16 cellular contexts compared by ENCODE assay signal in genomic region chr3:123765475-123766166, GRCh38.
DNase-seq lines count a peak whose midpoint lies in the region; ATAC-seq and TF ChIP-seq lines count a peak whose summit lies in the region.
"Had no signal": no experiment of that assay in that cellular context is flagged by ENCODE, and none has a peak within 500 bp of the region (broad histone marks: within the 10 kb centered on the region; RNA-seq: fewer than 3 reads in every experiment).

No MANE protein-coding gene starts in this region.

- DNase-seq in EL (peak; percentile 31), SK-N-SH (no peak), left lung (no peak), NCI-H2107 treated with DMSO at 0.1 percent for 48 hours (lab: John Stamatoyannopoulos, UW; ENCODE audit: unreplicated experiment) (no peak), NCI-H1417 treated with DMSO at 0.1 percent for 48 hours (lab: John Stamatoyannopoulos, UW) (no peak)
- no peak for DNase-seq in activated naive CD4-positive, alpha-beta T cell (lab: John Stamatoyannopoulos, UW)
- DNase-seq: activated naive CD4-positive, alpha-beta T cell treated with anti-CD3 and anti-CD28 coated beads, Interleukin-2, amount 50 U/mL, for 16 hours; caudate nucleus; heart left ventricle; left cardiac atrium; NCI-H2081 treated with DMSO at 0.1 percent for 48 hours; psoas muscle; thyroid gland had no signal

- 85% methylated on average over 4 of the region's 4 CpGs for WGBS in SK-N-SH (ENCODE audit: low lambda C conversion rate)

- intact Hi-C loops in left lung (cut with DNase I): no loop called here

- CTCF ChIA-PET in SK-N-SH (lab: Yijun Ruan, JAX): interaction anchor here (1.0 kb wide), 1 partner anchor 42 kb away, joined by 5 read pairs; no protein-coding TSS in a partner anchor

- peaks cover 32% of the 10 kb centered on the region for H3F3A ChIP-seq in SK-N-SH (replicated peaks; ENCODE audit: insufficient read depth)

- H3K36me3 ChIP-seq in SK-N-SH (replicated peaks in 1 of 2; ENCODE audit: control insufficient read depth in 1 of 2, insufficient read depth in 2 of 2, low read length in 1 of 2) (peaks cover 10 to 48% of the 10 kb centered on the region in 2 experiments), left lung (no peaks in the 10 kb centered on the region)
- H3K36me3 ChIP-seq: heart left ventricle, thyroid gland had no signal

- TF ChIP-seq RAD21 in SK-N-SH (IDR thresholded peaks at IDR 0.05; ENCODE audit: low read length): no peak

- H3K4me1 ChIP-seq in SK-N-SH (ENCODE audit: control insufficient read depth in 1 of 2, insufficient read depth in 2 of 2, low read depth in 1 of 2, low read length in 1 of 2) (peaks cover 16 to 20% of the 10 kb centered on the region in 2 experiments), left lung (no peaks in the 10 kb centered on the region)
- H3K4me1 ChIP-seq: psoas muscle, thyroid gland had no signal

- H3K4me2 ChIP-seq in SK-N-SH: no peak overlapping the region

- H3K9me2 ChIP-seq in SK-N-SH: no peaks in the 10 kb centered on the region

- TF ChIP-seq EP300 in SK-N-SH (IDR thresholded peaks at IDR 0.05; ENCODE audit: borderline replicate concordance in 1 of 2, low read depth in 1 of 2, low read length in 1 of 2): peak in 1 of 2 experiments; percentile 66; a peak in 2 of 4 replicates

- ATAC-seq in HG02970 (IDR thresholded peaks at IDR 0.05; ENCODE audit: low FRiP score, unreplicated experiment) (peak; percentile 74), left lung (peak; percentile 41), HG03280 (IDR thresholded peaks at IDR 0.05; ENCODE audit: unreplicated experiment) (no peak)
- ATAC-seq: psoas muscle had no signal

- POLR2A ChIA-PET in SK-N-SH (lab: Yijun Ruan, JAX): no interaction called here

- no peaks in the 10 kb centered on the region for H3K27me3 ChIP-seq in SK-N-SH (ENCODE audit: insufficient read depth)
- no peaks in the 10 kb centered on the region for H3K27me3 ChIP-seq in left lung
- H3K27me3 ChIP-seq: heart left ventricle, thyroid gland had no signal

- no peak overlapping the region for H3K4me3 ChIP-seq in SK-N-SH (ENCODE audit: low read depth in 2 of 2, low read length in 1 of 2)
- no peak overlapping the region for H3K4me3 ChIP-seq in left lung
- H3K4me3 ChIP-seq: heart left ventricle, psoas muscle, thyroid gland had no signal

- H3K27ac ChIP-seq in SK-N-SH (ENCODE audit: low read depth in 2 of 2, low read length in 1 of 2) (peak overlapping the region; percentile 11 to 34; a peak in 1 of 4 replicates), left lung (peak overlapping the region in 1 of 2 donors; percentile 51)
- H3K27ac ChIP-seq: heart left ventricle, HL-60, psoas muscle, thyroid gland had no signal

- TF ChIP-seq CTCF in SK-N-SH (IDR thresholded peaks at IDR 0.05): no peak
- TF ChIP-seq CTCF in left lung (IDR thresholded peaks at IDR 0.05): no peak

- peaks cover 72% of the 10 kb centered on the region for H3K79me2 ChIP-seq in SK-N-SH (ENCODE audit: insufficient read depth)

- H3K9me3 ChIP-seq in SK-N-SH: no peaks in the 10 kb centered on the region
- no peaks in the 10 kb centered on the region for H3K9me3 ChIP-seq in left lung
- H3K9me3 ChIP-seq: heart left ventricle, psoas muscle, thyroid gland had no signal

- H3K9ac ChIP-seq in SK-N-SH: no peak overlapping the region

- no peak overlapping the region for H2AFZ ChIP-seq in SK-N-SH (ENCODE audit: low read depth)

- no peaks in the 10 kb centered on the region for H4K20me1 ChIP-seq in SK-N-SH (ENCODE audit: insufficient read depth)

TF ChIP-seq in SK-N-SH, 30 proteins besides CTCF, POLR2A, EP300 and RAD21:
- TF ChIP-seq NFIC (IDR thresholded peaks at IDR 0.05; ENCODE audit: borderline replicate concordance) (peak; percentile 50; the same call in 1 of the 2 replicates), JUND (IDR thresholded peaks at IDR 0.05) (0 out of 2 replicates have a peak, but pooled peaks have one; percentile 12), TCF12 (IDR thresholded peaks at IDR 0.05) (peak; percentile 54), GATA2 (CRISPR knock-in tag; IDR thresholded peaks at IDR 0.05) (no peak)
- TF ChIP-seq, protein P1, sequence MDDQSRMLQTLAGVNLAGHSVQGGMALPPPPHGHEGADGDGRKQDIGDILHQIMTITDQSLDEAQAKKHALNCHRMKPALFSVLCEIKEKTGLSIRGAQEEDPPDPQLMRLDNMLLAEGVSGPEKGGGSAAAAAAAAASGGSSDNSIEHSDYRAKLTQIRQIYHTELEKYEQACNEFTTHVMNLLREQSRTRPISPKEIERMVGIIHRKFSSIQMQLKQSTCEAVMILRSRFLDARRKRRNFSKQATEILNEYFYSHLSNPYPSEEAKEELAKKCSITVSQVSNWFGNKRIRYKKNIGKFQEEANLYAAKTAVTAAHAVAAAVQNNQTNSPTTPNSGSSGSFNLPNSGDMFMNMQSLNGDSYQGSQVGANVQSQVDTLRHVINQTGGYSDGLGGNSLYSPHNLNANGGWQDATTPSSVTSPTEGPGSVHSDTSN (IDR thresholded peaks at IDR 0.05): peak; percentile 44; the same call in 1 of the 2 replicates
TF ChIP-seq in SK-N-SH: peak in this region for 4.
